ENCODE assay signal across 8 cellular contexts in the genomic region with DNA sequence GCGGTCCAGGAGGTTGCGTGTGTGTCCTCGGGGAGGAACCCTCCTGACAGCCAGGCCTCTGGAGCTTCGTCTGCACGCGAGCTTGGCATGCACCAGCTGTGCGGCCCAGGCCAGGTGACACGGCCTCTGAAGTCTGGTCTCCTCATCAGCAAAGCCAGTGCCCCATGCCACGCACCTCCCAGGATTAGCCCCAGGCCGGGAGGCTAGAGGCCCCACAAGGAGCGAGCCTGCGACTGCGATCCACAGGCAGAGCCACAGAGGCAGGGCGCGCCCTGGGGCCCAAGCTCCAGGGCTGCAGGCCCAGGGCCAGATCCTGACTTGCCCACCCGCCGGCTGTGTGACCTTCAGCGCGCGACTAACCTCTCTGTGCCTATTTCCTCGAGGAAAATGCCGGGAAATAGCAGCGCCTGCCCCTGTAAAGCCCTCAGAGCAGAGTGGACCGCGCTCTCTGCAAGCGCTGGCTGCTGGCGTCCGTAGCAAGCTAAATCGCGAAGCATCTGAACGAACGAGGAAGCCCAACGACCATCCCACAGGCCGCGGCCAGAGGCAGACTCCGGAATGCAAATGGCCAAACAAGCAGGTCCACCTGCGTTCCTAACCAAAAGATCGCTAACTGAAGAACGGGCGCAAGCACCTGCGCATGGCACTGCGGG. TPM values are rescaled to one million over a fixed set of nuclear protein-coding genes. Genes with fewer than 3 reads are reported as not detected.
A peak's percentile ranks its signal among the peaks of the same experiment; 100 is the strongest.
DNase-seq lines count a peak whose midpoint lies in the region; ATAC-seq, FAIRE-seq and TF ChIP-seq lines count a peak whose summit lies in the region.

No MANE protein-coding gene starts in this region.

- peaks cover 13% of the 10 kb centered on the region for H3K4me1 ChIP-seq in A549
- H3K4me1 ChIP-seq in HAP-1: peaks cover 8% of the 10 kb centered on the region
- peaks cover 4 to 17% of the 10 kb centered on the region in 2 donors for H3K4me1 ChIP-seq in ascending aorta
- peaks cover 8 to 30% of the 10 kb centered on the region in 2 donors for H3K4me1 ChIP-seq in left lung
- peaks cover 12% of the 10 kb centered on the region for H3K4me1 ChIP-seq in thymus (ENCODE audit: control insufficient read depth, insufficient read depth, low read length)

- no peak for TF ChIP-seq EP300 in A549 (IDR thresholded peaks at IDR 0.05)

- H3K4me2 ChIP-seq in A549: peak overlapping the region; percentile 95

- H3K27ac ChIP-seq in A549 (peak overlapping the region; percentile 94 to 96), ascending aorta (peak overlapping the region; percentile 78 to 88), left lung (peak overlapping the region; percentile 73 to 83), thymus (ENCODE audit: low read depth) (peak overlapping the region; percentile 53)

- H3K36me3 ChIP-seq in HAP-1 (replicated peaks) (peaks cover 29% of the 10 kb centered on the region), ascending aorta (peaks cover 12 to 32% of the 10 kb centered on the region in 2 donors), left lung (peaks cover 0 to 33% of the 10 kb centered on the region in 2 donors), thymus (ENCODE audit: control insufficient read depth, insufficient read depth) (peaks cover 32% of the 10 kb centered on the region)

- in situ Hi-C loops in HAP-1 (cut with MboI; ENCODE audit: low sequenced_read_pairs): no loop called here

- WGBS in A549 (ENCODE audit: missing lambda C conversion rate): 60% methylated on average over 33 of the region's 42 CpGs
- 52% methylated on average over 42 of the region's 42 CpGs for WGBS in thymus

- no peak for TF ChIP-seq CTCF in A549 (IDR thresholded peaks at IDR 0.05)
- TF ChIP-seq CTCF in ascending aorta (IDR thresholded peaks at IDR 0.05): no peak
- no peak for TF ChIP-seq CTCF in left lung (IDR thresholded peaks at IDR 0.05)

- ATAC-seq in A549: peak in 1 of 2 experiments; percentile 47; a peak in 4 of 6 replicates
- peak; percentile 41 for ATAC-seq in left lung
- no peak for ATAC-seq in GM18868 (IDR thresholded peaks at IDR 0.05; ENCODE audit: unreplicated experiment)

- no peak for TF ChIP-seq POLR2A in A549 (IDR thresholded peaks at IDR 0.05; ENCODE audit: low read length)

- H3K27me3 ChIP-seq in HAP-1 (ENCODE audit: low read depth) (no peaks in the 10 kb centered on the region), ascending aorta (no peaks in the 10 kb centered on the region), left lung (no peaks in the 10 kb centered on the region), thymus (ENCODE audit: control insufficient read depth, insufficient read depth) (no peaks in the 10 kb centered on the region)

- intact Hi-C loops in ascending aorta (cut with DNase I) (loop anchor here (10.0 kb wide), 5 partner anchors 67 to 573 kb away; partner anchors contain the start of genes AHNAK2, CRIP2, MTA1 and PACS2), left lung (cut with DNase I) (no loop called here)

- DNase-seq in A549 (ENCODE audit: low read depth in 1 of 2, low spot score in 1 of 2): no peak
- no peak for DNase-seq in HAP-1 (ENCODE audit: low spot score in 2 of 2)
- no peak for DNase-seq in ascending aorta (ENCODE audit: low spot score in 2 of 2)
- peak in 1 of 2 donors; percentile 78 for DNase-seq in left lung
- no peak for DNase-seq in NCI-H1694 (lab: John Stamatoyannopoulos, UW)
- no peak for DNase-seq in globus pallidus (ENCODE audit: low spot score)

- no peak for FAIRE-seq in A549 (lab: Jason Lieb, UNC)

- H3K9me3 ChIP-seq in A549 (no peaks in the 10 kb centered on the region), HAP-1 (no peaks in the 10 kb centered on the region), ascending aorta (no peaks in the 10 kb centered on the region), left lung (no peaks in the 10 kb centered on the region), thymus (ENCODE audit: control insufficient read depth) (no peaks in the 10 kb centered on the region)

- H3K4me3 ChIP-seq in A549: peak overlapping the region; percentile 80
- H3K4me3 ChIP-seq in HAP-1: peak overlapping the region; percentile 41
- peak overlapping the region; percentile 72 for H3K4me3 ChIP-seq in ascending aorta
- peak overlapping the region; percentile 56 to 59 for H3K4me3 ChIP-seq in left lung
- H3K4me3 ChIP-seq in thymus (ENCODE audit: low read length): peak overlapping the region; percentile 80

- CTCF ChIA-PET in A549 (lab: Yijun Ruan, JAX): interaction anchor here (0.6 to 1.7 kb wide), 10 partner anchors 11 to 242 kb away, joined by 3 to 6 read pairs (median 4); no protein-coding TSS in a partner anchor

- POLR2A ChIA-PET in A549 (lab: Yijun Ruan, JAX): interaction anchor here (1.0 to 1.7 kb wide), 3 partner anchors 19 to 160 kb away, joined by 3 to 12 read pairs (median 3); partner anchors contain the start of gene BRF1

- TF ChIP-seq RAD21 in A549 (conservative IDR thresholded peaks at IDR 0.05 in 1 of 2, IDR thresholded peaks at IDR 0.05 in 1 of 2): no peak

TF ChIP-seq in A549, 52 proteins besides CTCF, POLR2A, EP300 and RAD21:
- TF ChIP-seq ZFP36 (IDR thresholded peaks at IDR 0.05; ENCODE audit: borderline replicate concordance, partially characterized antibody): peak; percentile 91
- no peak for TF ChIP-seq NR3C1 (IDR thresholded peaks at IDR 0.05)
- no peak for TF ChIP-seq CBX8 (IDR thresholded peaks at IDR 0.05)
- TF ChIP-seq KDM1A (IDR thresholded peaks at IDR 0.05; ENCODE audit: low read depth): peak; percentile 98
- TF ChIP-seq E2F6 (IDR thresholded peaks at IDR 0.05; ENCODE audit: borderline replicate concordance, low read depth): peak; percentile 21; the same call in 1 of the 2 replicates
- no peak for TF ChIP-seq EHF (CRISPR knock-in tag; IDR thresholded peaks at IDR 0.05)
- TF ChIP-seq HDAC2 (IDR thresholded peaks at IDR 0.05): peak; percentile 90
- TF ChIP-seq, protein P1, sequence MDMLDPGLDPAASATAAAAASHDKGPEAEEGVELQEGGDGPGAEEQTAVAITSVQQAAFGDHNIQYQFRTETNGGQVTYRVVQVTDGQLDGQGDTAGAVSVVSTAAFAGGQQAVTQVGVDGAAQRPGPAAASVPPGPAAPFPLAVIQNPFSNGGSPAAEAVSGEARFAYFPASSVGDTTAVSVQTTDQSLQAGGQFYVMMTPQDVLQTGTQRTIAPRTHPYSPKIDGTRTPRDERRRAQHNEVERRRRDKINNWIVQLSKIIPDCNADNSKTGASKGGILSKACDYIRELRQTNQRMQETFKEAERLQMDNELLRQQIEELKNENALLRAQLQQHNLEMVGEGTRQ (IDR thresholded peaks at IDR 0.05): no peak
- TF ChIP-seq GATA3 (IDR thresholded peaks at IDR 0.05; ENCODE audit: borderline replicate concordance): no peak
- no peak for TF ChIP-seq HOXB5 (CRISPR knock-in tag; IDR thresholded peaks at IDR 0.05)
- peak; percentile 7; the same call in 1 of the 2 replicates for TF ChIP-seq MAX (IDR thresholded peaks at IDR 0.05)
TF ChIP-seq in A549: peak in this region for 5.

RNA-seq across cellular contexts. Expression of gene BTBD6, which starts 0.5 kb away (rescaled TPM):
- polyA plus RNA-seq in A549 (2011; rRNA removed): 16.1 and 19.3 TPM in 2 replicates
- 30.1 and 33.4 TPM in 2 replicates for polyA plus RNA-seq in A549 (2012; cell fraction: cytosol; rRNA removed)
- 46.1 and 49.1 TPM in 2 replicates for polyA plus RNA-seq in A549 (2012; cell fraction: nucleus; rRNA removed)
- 31.3 to 33.9 TPM (median 33.6 TPM) in 3 replicates for polyA plus RNA-seq in A549 (2017; fragmentation: RNase III; extraction: RNeasy Plus Mini Kit Qiagen cat#74134 plus additional on column Dnase treatment)
- 21.5 and 21.8 TPM in 2 replicates for polyA minus RNA-seq in A549 (2011; rRNA and poly(A)+ RNA removed)
- 80.1 TPM for total RNA-seq in ascending aorta
- 10 to 100 TPM; 45.4 to 52.6 TPM for total RNA-seq in left lung
- polyA plus RNA-seq in thymus: 44.9 TPM

RNA-seq across cellular contexts. Expression of gene BRF1, which starts 53.0 kb away (rescaled TPM):
- 7.0 and 8.5 TPM in 2 replicates for polyA plus RNA-seq in A549 (2011; rRNA removed)
- polyA plus RNA-seq in A549 (2012; cell fraction: cytosol; rRNA removed): 15.4 and 21.4 TPM in 2 replicates
- polyA plus RNA-seq in A549 (2012; cell fraction: nucleus; rRNA removed): 59.0 and 64.6 TPM in 2 replicates
- polyA plus RNA-seq in A549 (2017; fragmentation: RNase III; extraction: RNeasy Plus Mini Kit Qiagen cat#74134 plus additional on column Dnase treatment): 23.9 to 29.6 TPM (median 25.7 TPM) in 3 replicates
- 9.6 and 14.5 TPM in 2 replicates for polyA minus RNA-seq in A549 (2011; rRNA and poly(A)+ RNA removed)
- total RNA-seq in ascending aorta: 60.9 TPM
- total RNA-seq in left lung: 10 to 100 TPM; 32.7 to 33.6 TPM
- 29.8 TPM for polyA plus RNA-seq in thymus
